Comparison of ENCODE assay signal across 11 cellular contexts in the genomic region with DNA sequence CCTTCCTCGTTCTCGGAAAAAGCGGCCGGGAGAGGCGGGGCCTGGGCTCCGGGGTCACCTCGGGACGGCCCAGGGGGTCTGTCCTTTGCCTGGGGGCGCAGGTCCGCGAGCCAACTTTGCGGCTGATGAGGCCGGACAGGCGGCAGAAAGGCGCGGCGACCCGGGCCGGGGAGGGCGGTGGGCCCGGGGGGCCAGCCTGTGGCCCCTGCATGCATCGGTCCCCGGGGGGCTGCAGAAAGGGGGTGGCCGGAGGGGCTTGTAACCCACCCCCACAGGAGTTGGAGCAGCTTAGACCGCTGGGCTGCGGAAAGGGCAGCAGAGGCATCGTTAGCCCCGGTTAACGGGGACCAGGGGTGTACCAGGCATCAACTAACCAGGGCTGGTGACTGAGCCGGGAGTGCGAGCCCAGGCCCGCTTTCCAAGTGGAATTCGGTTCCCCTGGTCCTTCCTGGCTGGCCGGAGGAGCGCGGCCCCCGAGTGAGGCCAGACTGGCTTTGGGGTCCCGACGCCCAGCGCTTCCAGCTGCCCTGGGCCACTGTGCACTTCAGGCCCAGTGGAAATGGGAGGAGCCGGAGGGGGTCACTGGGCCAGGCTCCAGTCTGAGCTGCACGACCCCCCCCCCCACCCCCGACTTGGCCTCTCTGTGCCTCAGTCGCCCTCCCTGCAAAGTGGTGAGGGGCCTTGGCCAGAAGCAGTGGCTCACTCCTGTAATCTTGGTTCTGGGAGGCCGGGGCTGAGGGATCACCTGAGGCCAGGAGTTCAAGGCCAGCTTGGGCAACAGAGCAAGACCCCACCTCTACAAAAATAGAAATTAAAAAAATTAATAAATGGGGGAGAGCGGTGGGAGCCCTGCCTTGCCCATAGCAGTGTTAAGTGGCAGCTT. TPM values are rescaled to one million over a fixed set of nuclear protein-coding genes. Genes with fewer than 3 reads are reported as not detected.
DNase-seq lines count a peak whose midpoint lies in the region; ATAC-seq, FAIRE-seq and TF ChIP-seq lines count a peak whose summit lies in the region.
"Had no signal": no experiment of that assay in that cellular context is flagged by ENCODE, and none has a peak within 500 bp of the region (broad histone marks: within the 10 kb centered on the region; RNA-seq: fewer than 3 reads in every experiment).

No MANE protein-coding gene starts in this region.

- no peaks in the 10 kb centered on the region for H3K9me3 ChIP-seq in HepG2 (ENCODE audit: low read length)
- no peaks in the 10 kb centered on the region for H3K9me3 ChIP-seq in upper lobe of right lung

- CTCF ChIA-PET in HepG2 (lab: Yijun Ruan, JAX; ENCODE audit: low intra/inter-chr PET ratio, low total read pairs), result interaction anchor here (1.7 kb wide), 1 partner anchor 43 kb away, joined by 21 read pairs; no protein-coding TSS in a partner anchor

- ATAC-seq in HepG2, result peak; percentile 45
- peak; percentile 18 for ATAC-seq in upper lobe of right lung
- ATAC-seq in HG02678 (IDR thresholded peaks at IDR 0.05; ENCODE audit: unreplicated experiment), result no peak
- no peak for ATAC-seq in GM19023 (IDR thresholded peaks at IDR 0.05; ENCODE audit: unreplicated experiment)
- no peak for ATAC-seq in GM18519 (IDR thresholded peaks at IDR 0.05; ENCODE audit: low FRiP score, unreplicated experiment)

- DNase-seq in NCI-H345 (lab: John Stamatoyannopoulos, UW), result peak; percentile 7
- DNase-seq in NCI-H345 treated with DMSO at 0.1 percent for 48 hours (lab: John Stamatoyannopoulos, UW; ENCODE audit: unreplicated experiment), result no peak
- no peak for DNase-seq in chondrocyte (ENCODE audit: low spot score)
- peak; percentile 9 for DNase-seq in HepG2 (ENCODE audit: low spot score)
- no peak for DNase-seq in upper lobe of right lung
- DNase-seq: NCI-H1694 had no signal

- no peaks in the 10 kb centered on the region for H3K27me3 Mint-ChIP-seq in chondrocyte (ENCODE audit: low read depth)

- TF ChIP-seq RAD21 in HepG2 (CRISPR knock-in tag; IDR thresholded peaks at IDR 0.05), result no peak

- H2AFZ ChIP-seq in HepG2 (ENCODE audit: low read length), result no peak overlapping the region

- H3K4me1 ChIP-seq in HepG2 (ENCODE audit: insufficient read depth, low read length) (peaks cover 8% of the 10 kb centered on the region; the same call in 1 of the 2 replicates), upper lobe of right lung (peaks cover 6% of the 10 kb centered on the region)

- in situ Hi-C loops in HepG2 (cut with HindIII; ENCODE audit: extremely low pct_ligation_motif_present, low pct_unique_long_range_greater_than_20kb), result loop anchor here (5.0 kb wide), 1 partner anchor 41 kb away; no protein-coding TSS in a partner anchor

- H3K79me2 ChIP-seq in HepG2 (ENCODE audit: insufficient read depth, low read length), result no peaks in the 10 kb centered on the region

- peak overlapping the region; percentile 90 for H3K4me2 ChIP-seq in HepG2 (ENCODE audit: low read depth, low read length)

- FAIRE-seq in HepG2 (lab: Jason Lieb, UNC), result no peak

- TF ChIP-seq CTCF in chondrocyte (IDR thresholded peaks at IDR 0.05), result no peak
- no peak for TF ChIP-seq CTCF in HepG2 (CRISPR knock-in tag; IDR thresholded peaks at IDR 0.05)
- no peak for TF ChIP-seq CTCF in upper lobe of right lung (IDR thresholded peaks at IDR 0.05)

- H3K9me3 Mint-ChIP-seq in chondrocyte (ENCODE audit: low read depth), result no peaks in the 10 kb centered on the region

- peaks cover 0 to 1% of the 10 kb centered on the region in 2 experiments; a peak in 1 of 5 replicates for H3K27me3 ChIP-seq in HepG2 (ENCODE audit: control insufficient read depth in 1 of 2, insufficient read depth in 2 of 2, low read length in 2 of 2)
- H3K27me3 ChIP-seq in upper lobe of right lung, result peaks cover 13% of the 10 kb centered on the region

- peak overlapping the region; percentile 69 for H3K27ac ChIP-seq in HepG2 (ENCODE audit: extremely low read length, insufficient read depth, low read length)
- H3K27ac ChIP-seq in upper lobe of right lung, result no peak overlapping the region
- H3K27ac ChIP-seq: C4-2B had no signal

- 5% methylated on average over 2 of the region's 46 CpGs for whole genome bisulfite sequencing in HepG2 (ENCODE audit: low lambda C conversion rate)

- POLR2A ChIA-PET in HepG2 (lab: Yijun Ruan, JAX), result interaction anchor here (2.0 to 2.1 kb wide), 2 partner anchors 43 to 146 kb away, joined by 9 to 19 read pairs; no protein-coding TSS in a partner anchor

- H3K4me3 Mint-ChIP-seq in chondrocyte (ENCODE audit: unreplicated experiment), result peak overlapping the region; percentile 47
- H3K4me3 Mint-ChIP-seq: activated CD8-positive, alpha-beta T cell treated with anti-CD3 and anti-CD28 coated beads, Interleukin-2, amount 10 ng/mL, durations not matched to agents 7 days and 5 days had no signal

- H3K4me3 ChIP-seq in HepG2 (replicated peaks in 1 of 3; ENCODE audit: insufficient read depth in 1 of 3, low read depth in 2 of 3, low read length in 3 of 3) (peak overlapping the region; percentile 73 to 76 (median 74); a peak in 5 of 6 replicates), upper lobe of right lung (peak overlapping the region; percentile 42)

- H3K27ac Mint-ChIP-seq in chondrocyte (ENCODE audit: unreplicated experiment), result no peak overlapping the region
- H3K27ac Mint-ChIP-seq: activated CD8-positive, alpha-beta T cell treated with anti-CD3 and anti-CD28 coated beads, Interleukin-2, amount 10 ng/mL, durations not matched to agents 7 days and 5 days had no signal

- TF ChIP-seq POLR2A in HepG2 (IDR thresholded peaks at IDR 0.05; ENCODE audit: insufficient read depth in 1 of 2, low read depth in 2 of 2, low read length in 2 of 2), result no peak

- no peaks in the 10 kb centered on the region for H3K36me3 ChIP-seq in HepG2 (replicated peaks in 1 of 2; ENCODE audit: control insufficient read depth in 1 of 2, insufficient read depth in 2 of 2, low read length in 2 of 2)
- H3K36me3 ChIP-seq in upper lobe of right lung, result no peaks in the 10 kb centered on the region

- intact Hi-C loops in HepG2 (cut with micrococcal nuclease; ENCODE audit: unreplicated experiment), result no loop called here
- intact Hi-C loops in upper lobe of right lung (cut with DNase I), result no loop called here

- H3K4me1 Mint-ChIP-seq in chondrocyte (ENCODE audit: low read depth), result peaks cover 8% of the 10 kb centered on the region

- no peaks in the 10 kb centered on the region for H4K20me1 ChIP-seq in HepG2 (ENCODE audit: insufficient read depth, low read length)

- no TSS peak for BruUV-seq in HepG2 (replicated peaks; lab: Mats Ljungman, UMichigan)

- no peaks in the 10 kb centered on the region for H3K36me3 Mint-ChIP-seq in chondrocyte (ENCODE audit: low read depth)

- peak overlapping the region; percentile 59; the same call in 1 of the 2 replicates for H3K9ac ChIP-seq in HepG2 (ENCODE audit: insufficient read depth, low read depth, low read length)

- no peak for TF ChIP-seq EP300 in HepG2 (IDR thresholded peaks at IDR 0.05; ENCODE audit: low read depth in 2 of 2, low read length in 2 of 2)
- TF ChIP-seq EP300 in HepG2 (CRISPR knock-in tag; IDR thresholded peaks at IDR 0.05; ENCODE audit: borderline replicate concordance), result no peak

TF ChIP-seq in HepG2, 621 proteins besides CTCF, POLR2A, EP300 and RAD21 (continues in another document):
- TF ChIP-seq ZNF20 (CRISPR knock-in tag; IDR thresholded peaks at IDR 0.05), result no peak
- peak; percentile 25 for TF ChIP-seq RBM39 (IDR thresholded peaks at IDR 0.05; ENCODE audit: low read depth, low read length, poor library complexity, severe bottlenecking)
- peak; percentile 39; the same call in 1 of the 2 replicates for TF ChIP-seq ZFY (CRISPR knock-in tag; IDR thresholded peaks at IDR 0.05)
- TF ChIP-seq ZNF768 (CRISPR knock-in tag; IDR thresholded peaks at IDR 0.05), result peak; percentile 26; the same call in 1 of the 2 replicates
- TF ChIP-seq, protein P1, sequence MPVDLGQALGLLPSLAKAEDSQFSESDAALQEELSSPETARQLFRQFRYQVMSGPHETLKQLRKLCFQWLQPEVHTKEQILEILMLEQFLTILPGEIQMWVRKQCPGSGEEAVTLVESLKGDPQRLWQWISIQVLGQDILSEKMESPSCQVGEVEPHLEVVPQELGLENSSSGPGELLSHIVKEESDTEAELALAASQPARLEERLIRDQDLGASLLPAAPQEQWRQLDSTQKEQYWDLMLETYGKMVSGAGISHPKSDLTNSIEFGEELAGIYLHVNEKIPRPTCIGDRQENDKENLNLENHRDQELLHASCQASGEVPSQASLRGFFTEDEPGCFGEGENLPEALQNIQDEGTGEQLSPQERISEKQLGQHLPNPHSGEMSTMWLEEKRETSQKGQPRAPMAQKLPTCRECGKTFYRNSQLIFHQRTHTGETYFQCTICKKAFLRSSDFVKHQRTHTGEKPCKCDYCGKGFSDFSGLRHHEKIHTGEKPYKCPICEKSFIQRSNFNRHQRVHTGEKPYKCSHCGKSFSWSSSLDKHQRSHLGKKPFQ (CRISPR knock-in tag; IDR thresholded peaks at IDR 0.05; ENCODE audit: insufficient replicate concordance), result no peak
- no peak for TF ChIP-seq MIXL1 (CRISPR knock-in tag; IDR thresholded peaks at IDR 0.05)
- 0 out of 2 replicates have a peak, but pooled peaks have one; percentile 18 for TF ChIP-seq KDM2A (CRISPR knock-in tag; IDR thresholded peaks at IDR 0.05; ENCODE audit: borderline replicate concordance, low read depth)

RNA-seq across cellular contexts. Expression of a gene that starts 0.9 kb away (rescaled TPM):
- total RNA-seq in chondrocyte, result 6.6 to 10.4 TPM (median 9.7 TPM) in 3 replicates
- total RNA-seq in HepG2 (2016; rRNA removed; fragmentation: Illumina TruSeq; extraction: Trizol), result 21.2 and 31.7 TPM in 2 replicates
- total RNA-seq in HepG2 (2016; cell fraction: cytosol; rRNA removed; fragmentation: Illumina TruSeq; extraction: Trizol; ENCODE audit: low read depth), result 33.8 and 34.7 TPM in 2 replicates
- 18.9 and 30.5 TPM in 2 replicates for total RNA-seq in HepG2 (2016; cell fraction: insoluble cytoplasmic fraction; rRNA removed; fragmentation: Illumina TruSeq; extraction: Trizol)
- 76.3 and 81.9 TPM in 2 replicates for total RNA-seq in HepG2 (2016; cell fraction: membrane; rRNA removed; fragmentation: Illumina TruSeq; extraction: Trizol)
- 18.2 and 22.5 TPM in 2 replicates for total RNA-seq in HepG2 (2016; cell fraction: nucleus; rRNA removed; fragmentation: Illumina TruSeq; extraction: Trizol)
- 29.7 and 53.0 TPM in 2 replicates for polyA plus RNA-seq in HepG2 (2011; rRNA removed)
- 23.1 and 35.9 TPM in 2 replicates for polyA plus RNA-seq in HepG2 (2011; cell fraction: cytosol; rRNA removed)
- polyA plus RNA-seq in HepG2 (2011; cell fraction: nucleus; rRNA removed), result 110 and 117 TPM in 2 replicates
- polyA plus RNA-seq in HepG2 (2012), result 21.6 and 26.5 TPM in 2 replicates
- 78.6 and 80.2 TPM in 2 replicates for polyA plus RNA-seq in HepG2 (2016; cell fraction: cytosol; fragmentation: Illumina TruSeq; extraction: Trizol; ENCODE audit: low read depth)
- polyA plus RNA-seq in HepG2 (2016; cell fraction: insoluble cytoplasmic fraction; fragmentation: Illumina TruSeq; extraction: Trizol; ENCODE audit: low read depth), result 31.0 and 42.3 TPM in 2 replicates
- polyA plus RNA-seq in HepG2 (2016; cell fraction: membrane; fragmentation: Illumina TruSeq; extraction: Trizol; ENCODE audit: low read depth), result 113 and 128 TPM in 2 replicates
- polyA plus RNA-seq in HepG2 (2016; cell fraction: nucleus; fragmentation: Illumina TruSeq; extraction: Trizol; ENCODE audit: insufficient read depth, low read depth), result 57.1 and 65.3 TPM in 2 replicates
- polyA minus RNA-seq in HepG2 (2011; rRNA and poly(A)+ RNA removed; ENCODE audit: low replicate concordance), result 1.5 and 136 TPM in 2 replicates
- polyA minus RNA-seq in HepG2 (2011; cell fraction: cytosol; rRNA and poly(A)+ RNA removed), result 23.7 and 26.6 TPM in 2 replicates
- polyA minus RNA-seq in HepG2 (2011; cell fraction: nucleus; rRNA and poly(A)+ RNA removed), result 20.0 and 25.2 TPM in 2 replicates
- total RNA-seq in upper lobe of right lung, result 0.98 TPM

Comparison
In these comparisons a context has a peak if more than half of its experiments do, and no peak if none do; other contexts are left out.
1. DNase-seq: peak in NCI-H345 (single experiment) and HepG2 (single experiment); none in NCI-H345 treated with DMSO at 0.1 percent for 48 hours (single experiment), chondrocyte (single experiment) and upper lobe of right lung (single experiment).
2. ATAC-seq: peak in HepG2 (single experiment) and upper lobe of right lung (single experiment); none in HG02678 (single experiment), GM19023 (single experiment) and GM18519 (single experiment).